ENCODE assay signal across 20 cellular contexts in genomic region chr7:34157137-34157536, GRCh38.
"Had no signal": no experiment of that assay in that cellular context is flagged by ENCODE, and none has a peak within 500 bp of the region (broad histone marks: within the 10 kb centered on the region; RNA-seq: fewer than 3 reads in every experiment).

No MANE protein-coding gene starts in this region.

- DNase-seq: activated CD4-positive, alpha-beta T cell treated with anti-CD3 and anti-CD28 coated beads for 4 hours; activated CD8-positive, alpha-beta memory T cell treated with anti-CD3 and anti-CD28 coated beads, Interleukin-2, amount 50 U/mL, for 4 hours; activated effector memory CD4-positive, alpha-beta T cell treated with Interleukin-2 at 50 U/mL for 16 hours; activated naive CD4-positive, alpha-beta T cell treated with anti-CD3 and anti-CD28 coated beads, Interleukin-2, amount 50 U/mL, for 16 hours; activated T-cell treated with anti-CD3 and anti-CD28 coated beads, Interleukin-2, amount 50 U/mL, for 4 hours; foreskin melanocyte; hypothalamus; islet precursor cell; mucosa of descending colon; naive B cell; right lobe of liver; stimulated activated CD4-positive, alpha-beta T cell treated with anti-CD3 and anti-CD28 coated beads, Interleukin-4, amount 100 ng/mL, for 24 hours; SW 1271; T-helper 2 cell; upper lobe of right lung had no signal

- H3K9me3 Mint-ChIP-seq: activated T-cell treated with anti-CD3 and anti-CD28 coated beads, Interleukin-2, amount 50 U/mL, for 4 hours; memory B cell; neural crest cell had no signal

- H3K36me3 ChIP-seq: ascending aorta, right lobe of liver, upper lobe of right lung had no signal

- H3K4me1 Mint-ChIP-seq: memory B cell; naive B cell; stimulated activated memory B cell treated with anti-CD40 and anti-IgM and Interleukin-4, amounts not matched to agents 10 μg/mL and 1 μg/mL and 100 μg/mL, for 72 hours had no signal

- H3K4me1 ChIP-seq: upper lobe of right lung had no signal

- H3K9me3 ChIP-seq: ascending aorta, mucosa of descending colon, right lobe of liver, upper lobe of right lung had no signal

- H3K27me3 Mint-ChIP-seq: memory B cell; naive B cell; stimulated activated memory B cell treated with anti-CD40 and anti-IgM and Interleukin-4, amounts not matched to agents 10 μg/mL and 1 μg/mL and 100 μg/mL, for 72 hours had no signal

- H3K27me3 ChIP-seq: ascending aorta, right lobe of liver, upper lobe of right lung had no signal

- H3K4me3 ChIP-seq: ascending aorta, mucosa of descending colon, right lobe of liver, smooth muscle cell, upper lobe of right lung had no signal

- ATAC-seq: activated T-cell treated with anti-CD3 and anti-CD28 coated beads, Interleukin-2, amount 50 U/mL, for 4 hours; mucosa of descending colon; stimulated activated memory B cell treated with anti-CD40 and anti-IgM and Interleukin-4, amounts not matched to agents 10 μg/mL and 1 μg/mL and 100 μg/mL, for 72 hours; upper lobe of right lung had no signal

- H3K36me3 Mint-ChIP-seq: memory B cell; naive B cell; stimulated activated memory B cell treated with anti-CD40 and anti-IgM and Interleukin-4, amounts not matched to agents 10 μg/mL and 1 μg/mL and 100 μg/mL, for 72 hours had no signal

- H3K4me3 Mint-ChIP-seq: activated T-cell treated with anti-CD3 and anti-CD28 coated beads, Interleukin-2, amount 50 U/mL, for 4 hours; memory B cell; naive B cell; neural crest cell; stimulated activated memory B cell treated with anti-CD40 and anti-IgM and Interleukin-4, amounts not matched to agents 10 μg/mL and 1 μg/mL and 100 μg/mL, for 72 hours had no signal

- H3K4me2 ChIP-seq: smooth muscle cell had no signal

- H3K27ac Mint-ChIP-seq: memory B cell; stimulated activated memory B cell treated with anti-CD40 and anti-IgM and Interleukin-4, amounts not matched to agents 10 μg/mL and 1 μg/mL and 100 μg/mL, for 72 hours had no signal

- H3K27ac ChIP-seq: right lobe of liver, upper lobe of right lung had no signal
